ENCODE assay signal across 17 cellular contexts in the genomic region with DNA sequence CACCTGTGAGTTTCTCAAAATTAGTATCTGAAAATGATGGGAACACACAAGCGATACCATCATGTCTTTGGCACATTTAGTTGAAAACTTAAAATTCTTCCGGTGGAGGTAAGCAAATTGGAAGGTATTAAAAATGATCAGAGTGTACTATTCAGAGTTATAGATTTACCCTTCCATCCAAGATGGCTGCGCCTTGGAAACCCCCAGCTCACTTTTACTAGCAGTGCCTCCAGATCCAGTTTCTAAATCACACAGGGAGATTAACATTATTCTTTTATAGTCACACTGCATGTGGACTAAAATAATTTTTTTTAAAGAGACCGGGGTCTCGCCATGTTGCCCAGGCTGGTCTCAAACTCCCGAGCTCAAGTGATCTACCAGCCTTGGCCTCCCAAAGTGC. TPM values are rescaled to one million over a fixed set of nuclear protein-coding genes. Genes with fewer than 3 reads are reported as not detected.
DNase-seq lines count a peak whose midpoint lies in the region; ATAC-seq lines count a peak whose summit lies in the region.
"Had no signal": no experiment of that assay in that cellular context is flagged by ENCODE, and none has a peak within 500 bp of the region (broad histone marks: within the 10 kb centered on the region; RNA-seq: fewer than 3 reads in every experiment).

No MANE protein-coding gene starts in this region.

- DNase-seq in T-helper 1 cell (no peak), amniotic stem cell (lab: John Stamatoyannopoulos, UW) (no peak)
- DNase-seq in stimulated activated CD4-positive, alpha-beta T cell treated with anti-CD3 and anti-CD28 coated beads, Interleukin-15, amount 100 ng/mL, for 24 hours: peak; percentile 24
- DNase-seq in stimulated activated CD4-positive, alpha-beta T cell treated with anti-CD3 and anti-CD28 coated beads, Interleukin-4, amount 100 ng/mL, for 4 hours: no peak
- no peak for DNase-seq in activated naive CD4-positive, alpha-beta T cell treated with anti-CD3 and anti-CD28 coated beads, Interleukin-2, amount 50 U/mL, for 72 hours (ENCODE audit: low spot score in 2 of 2)
- no peak for DNase-seq in naive thymus-derived CD8-positive, alpha-beta T cell
- DNase-seq in activated effector memory CD4-positive, alpha-beta T cell treated with Interleukin-2 at 50 U/mL for 16 hours: no peak
- DNase-seq: HCEC 1CT, Karpas-422, left colon, NCI-H187, NCI-H774, OCI-M1, SIG-M5, uterus had no signal

- ATAC-seq in activated naive CD4-positive, alpha-beta T cell treated with anti-CD3 and anti-CD28 coated beads, Interleukin-2, amount 50 U/mL, for 72 hours: no peak
- ATAC-seq in naive thymus-derived CD8-positive, alpha-beta T cell: no peak
- ATAC-seq: left colon had no signal

- H3K36me3 Mint-ChIP-seq in T-helper 1 cell treated with Interleukin-12 subunit alpha and Interleukin-12 subunit beta and Interleukin-4 antibody, amounts not matched to agents 30 μg/mL and 1 μg/mL, for 36 hours (ENCODE audit: low read depth): peaks cover 6% of the 10 kb centered on the region
- peaks cover 0 to 18% of the 10 kb centered on the region in 2 donors for H3K36me3 Mint-ChIP-seq in activated naive CD4-positive, alpha-beta T cell treated with anti-CD3 and anti-CD28 coated beads, Interleukin-2, amount 50 U/mL, for 72 hours
- peaks cover 0 to 33% (median 13%) of the 10 kb centered on the region in 3 donors for H3K36me3 Mint-ChIP-seq in naive thymus-derived CD8-positive, alpha-beta T cell

- peaks cover 42% of the 10 kb centered on the region for H3K4me1 Mint-ChIP-seq in T-helper 1 cell treated with Interleukin-12 subunit alpha and Interleukin-12 subunit beta and Interleukin-4 antibody, amounts not matched to agents 30 μg/mL and 1 μg/mL, for 36 hours (ENCODE audit: low read depth)
- H3K4me1 Mint-ChIP-seq in naive thymus-derived CD8-positive, alpha-beta T cell: peaks cover 22 to 82% (median 67%) of the 10 kb centered on the region in 4 donors

- no peaks in the 10 kb centered on the region for H3K9me3 Mint-ChIP-seq in T-helper 1 cell treated with Interleukin-12 subunit alpha and Interleukin-12 subunit beta and Interleukin-4 antibody, amounts not matched to agents 30 μg/mL and 1 μg/mL, for 36 hours
- H3K9me3 Mint-ChIP-seq in activated naive CD4-positive, alpha-beta T cell treated with anti-CD3 and anti-CD28 coated beads, Interleukin-2, amount 50 U/mL, for 72 hours: no peaks in the 10 kb centered on the region
- no peaks in the 10 kb centered on the region for H3K9me3 Mint-ChIP-seq in naive thymus-derived CD8-positive, alpha-beta T cell
- H3K9me3 Mint-ChIP-seq: brain had no signal

- peak overlapping the region; percentile 82 for H3K27ac Mint-ChIP-seq in T-helper 1 cell treated with Interleukin-12 subunit alpha and Interleukin-12 subunit beta and Interleukin-4 antibody, amounts not matched to agents 30 μg/mL and 1 μg/mL, for 36 hours
- peak overlapping the region; percentile 81 to 97 for H3K27ac Mint-ChIP-seq in activated naive CD4-positive, alpha-beta T cell treated with anti-CD3 and anti-CD28 coated beads, Interleukin-2, amount 50 U/mL, for 72 hours
- peak overlapping the region; percentile 89 to 97 (median 93) for H3K27ac Mint-ChIP-seq in naive thymus-derived CD8-positive, alpha-beta T cell

- no peaks in the 10 kb centered on the region for H3K27me3 Mint-ChIP-seq in T-helper 1 cell treated with Interleukin-12 subunit alpha and Interleukin-12 subunit beta and Interleukin-4 antibody, amounts not matched to agents 30 μg/mL and 1 μg/mL, for 36 hours (ENCODE audit: low read depth)
- no peaks in the 10 kb centered on the region for H3K27me3 Mint-ChIP-seq in naive thymus-derived CD8-positive, alpha-beta T cell
- H3K27me3 Mint-ChIP-seq: brain had no signal

- POLR2A ChIA-PET in naive thymus-derived CD8-positive, alpha-beta T cell (lab: Charles Lee): interaction anchor here (0.8 kb wide), 1 partner anchor 49 kb away, joined by 3 read pairs; no protein-coding TSS in a partner anchor

- peak overlapping the region; percentile 7 for H3K4me3 Mint-ChIP-seq in T-helper 1 cell treated with Interleukin-12 subunit alpha and Interleukin-12 subunit beta and Interleukin-4 antibody, amounts not matched to agents 30 μg/mL and 1 μg/mL, for 36 hours
- peak overlapping the region in 8 of 10 donors; percentile 26 to 79 (median 64) for H3K4me3 Mint-ChIP-seq in naive thymus-derived CD8-positive, alpha-beta T cell
- H3K4me3 Mint-ChIP-seq: brain had no signal

RNA-seq across cellular contexts. Expression of gene PITPNC1, which starts 15.0 kb away (rescaled TPM):
- 10 to 100 TPM; 56.8 to 65.3 TPM for total RNA-seq in activated naive CD4-positive, alpha-beta T cell treated with anti-CD3 and anti-CD28 coated beads, Interleukin-2, amount 50 U/mL, for 72 hours
- total RNA-seq in naive thymus-derived CD8-positive, alpha-beta T cell: 100 to 1,000 TPM; 128 to 133 TPM
- 100 to 1,000 TPM; 119 to 159 (median 125) TPM for polyA plus RNA-seq in naive thymus-derived CD8-positive, alpha-beta T cell

RNA-seq across cellular contexts. Expression of gene PSMD12, which starts 25.7 kb away (rescaled TPM):
- 10 to 100 TPM; 79.7 to 92.9 TPM for total RNA-seq in activated naive CD4-positive, alpha-beta T cell treated with anti-CD3 and anti-CD28 coated beads, Interleukin-2, amount 50 U/mL, for 72 hours
- 10 to 100 TPM; 44.6 to 45.4 TPM for total RNA-seq in naive thymus-derived CD8-positive, alpha-beta T cell
- 10 to 100 TPM; 32.0 to 33.0 (median 32.5) TPM for polyA plus RNA-seq in naive thymus-derived CD8-positive, alpha-beta T cell
